1 cellular context compared by ENCODE assay signal in the genomic region with DNA sequence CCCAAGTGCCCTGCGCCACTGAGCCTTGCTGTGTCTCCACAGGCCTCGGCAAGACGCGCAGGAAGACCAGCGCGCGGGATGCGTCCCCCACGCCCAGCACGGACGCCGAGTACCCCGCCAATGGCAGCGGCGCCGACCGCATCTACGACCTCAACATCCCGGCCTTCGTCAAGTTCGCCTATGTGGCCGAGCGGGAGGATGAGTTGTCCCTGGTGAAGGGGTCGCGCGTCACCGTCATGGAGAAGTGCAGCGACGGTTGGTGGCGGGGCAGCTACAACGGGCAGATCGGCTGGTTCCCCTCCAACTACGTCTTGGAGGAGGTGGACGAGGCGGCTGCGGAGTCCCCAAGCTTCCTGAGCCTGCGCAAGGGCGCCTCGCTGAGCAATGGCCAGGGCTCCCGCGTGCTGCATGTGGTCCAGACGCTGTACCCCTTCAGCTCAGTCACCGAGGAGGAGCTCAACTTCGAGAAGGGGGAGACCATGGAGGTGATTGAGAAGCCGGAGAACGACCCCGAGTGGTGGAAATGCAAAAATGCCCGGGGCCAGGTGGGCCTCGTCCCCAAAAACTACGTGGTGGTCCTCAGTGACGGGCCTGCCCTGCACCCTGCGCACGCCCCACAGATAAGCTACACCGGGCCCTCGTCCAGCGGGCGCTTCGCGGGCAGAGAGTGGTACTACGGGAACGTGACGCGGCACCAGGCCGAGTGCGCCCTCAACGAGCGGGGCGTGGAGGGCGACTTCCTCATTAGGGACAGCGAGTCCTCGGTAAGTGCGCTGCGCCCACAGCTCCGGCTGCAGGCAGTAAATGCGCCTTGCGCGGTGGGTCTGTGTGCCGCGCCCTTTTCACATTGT.
TF ChIP-seq lines count a peak whose summit lies in the region.

No MANE protein-coding gene starts in this region.

TF ChIP-seq in WTC11, 78 proteins besides CTCF, POLR2A, EP300 and RAD21 (continued from another document):
- TF ChIP-seq E2F4 (CRISPR knock-in tag; IDR thresholded peaks at IDR 0.05; ENCODE audit: borderline replicate concordance, low read depth) (no peak), ZNF423 (CRISPR knock-in tag; IDR thresholded peaks at IDR 0.05) (no peak), NR2C2 (CRISPR knock-in tag; IDR thresholded peaks at IDR 0.05) (no peak), MYBL2 (CRISPR knock-in tag; IDR thresholded peaks at IDR 0.05) (no peak), NFYB (CRISPR knock-in tag; conservative IDR thresholded peaks at IDR 0.05; ENCODE audit: low read depth) (no peak), TP53 (CRISPR knock-in tag; IDR thresholded peaks at IDR 0.05) (no peak), FOXJ3 (CRISPR knock-in tag; IDR thresholded peaks at IDR 0.05; ENCODE audit: borderline replicate concordance) (no peak), MLX (CRISPR knock-in tag; IDR thresholded peaks at IDR 0.05) (no peak), ZNF232 (CRISPR knock-in tag; IDR thresholded peaks at IDR 0.05) (no peak)
- TF ChIP-seq, protein P1, sequence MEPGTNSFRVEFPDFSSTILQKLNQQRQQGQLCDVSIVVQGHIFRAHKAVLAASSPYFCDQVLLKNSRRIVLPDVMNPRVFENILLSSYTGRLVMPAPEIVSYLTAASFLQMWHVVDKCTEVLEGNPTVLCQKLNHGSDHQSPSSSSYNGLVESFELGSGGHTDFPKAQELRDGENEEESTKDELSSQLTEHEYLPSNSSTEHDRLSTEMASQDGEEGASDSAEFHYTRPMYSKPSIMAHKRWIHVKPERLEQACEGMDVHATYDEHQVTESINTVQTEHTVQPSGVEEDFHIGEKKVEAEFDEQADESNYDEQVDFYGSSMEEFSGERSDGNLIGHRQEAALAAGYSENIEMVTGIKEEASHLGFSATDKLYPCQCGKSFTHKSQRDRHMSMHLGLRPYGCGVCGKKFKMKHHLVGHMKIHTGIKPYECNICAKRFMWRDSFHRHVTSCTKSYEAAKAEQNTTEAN (CRISPR knock-in tag; IDR thresholded peaks at IDR 0.05), result no peak
TF ChIP-seq in WTC11: peak in this region for 0.
